Comparison of ENCODE assay signal across 32 cellular contexts in genomic region chr9:130337784-130338380, GRCh38.
"Had no signal": no experiment of that assay in that cellular context is flagged by ENCODE, and none has a peak within 500 bp of the region (broad histone marks: within the 10 kb centered on the region; RNA-seq: fewer than 3 reads in every experiment).

No MANE protein-coding gene starts in this region.

- H3K9me3 Mint-ChIP-seq: activated CD4-positive, alpha-beta T cell treated with anti-CD3 and anti-CD28 coated beads, Interleukin-2, amount 10 ng/mL, durations not matched to agents 7 days and 5 days; activated naive CD4-positive, alpha-beta T cell treated with anti-CD3 and anti-CD28 coated beads, Interleukin-2, amount 50 U/mL, for 24 hours; activated naive CD8-positive, alpha-beta T cell treated with anti-CD3 and anti-CD28 coated beads, Interleukin-2, amount 10 ng/mL, durations not matched to agents 7 days and 5 days; activated T-cell treated with anti-CD3 and anti-CD28 coated beads, Interleukin-2, amount 50 U/mL, for 24 hours; activated T-helper 2 cell treated with anti-CD3 and anti-CD28 coated beads, Interferon-gamma antibody, Interleukin-2, Interleukin-4, amounts not matched to agents 10 μg/mL and 5 μg/mL and 100 μg/mL, durations not matched to agents 14 hours and 24 hours and 36 hours had no signal

- H3K36me3 ChIP-seq: ascending aorta had no signal

- DNase-seq: activated CD4-positive, alpha-beta T cell treated with anti-CD3 and anti-CD28 coated beads for 1 hour; activated CD4-positive, alpha-beta T cell treated with anti-CD3 and anti-CD28 coated beads, Interleukin-2, amount 10 ng/mL, durations not matched to agents 7 days and 5 days; activated CD4-positive, alpha-beta T cell treated with anti-CD3 and anti-CD28 coated beads, Interleukin-2, amount 50 U/mL, for 48 hours; activated CD4-positive, CD25-positive, alpha-beta regulatory T cell; activated CD8-positive, alpha-beta T cell treated with anti-CD3 and anti-CD28 coated beads, Interleukin-2, amount 10 ng/mL, durations not matched to agents 7 days and 5 days; activated gamma-delta T cell; activated naive CD4-positive, alpha-beta T cell treated with Interleukin-2 at 50 U/mL for 16 hours; activated naive CD8-positive, alpha-beta T cell treated with anti-CD3 and anti-CD28 coated beads, Interleukin-2, amount 10 ng/mL, durations not matched to agents 7 days and 5 days; activated T-cell treated with anti-CD3 and anti-CD28 coated beads, Interleukin-2, amount 50 U/mL, for 24 hours; amygdala; MM.1S; MV-4-11; NCI-H1092; NCI-H146; NCI-H187; NCI-H2107; NCI-H2171; NCI-H510A; NCI-H526; NCI-H774; PC-9; SW 1271; T-helper 1 cell; T-helper 2 cell; T-helper 9 cell had no signal

- H3K4me3 Mint-ChIP-seq: activated CD4-positive, alpha-beta T cell treated with anti-CD3 and anti-CD28 coated beads, Interleukin-2, amount 10 ng/mL, durations not matched to agents 7 days and 5 days; activated CD8-positive, alpha-beta T cell treated with anti-CD3 and anti-CD28 coated beads, Interleukin-2, amount 10 ng/mL, durations not matched to agents 7 days and 5 days; activated naive CD4-positive, alpha-beta T cell treated with anti-CD3 and anti-CD28 coated beads, Interleukin-2, amount 50 U/mL, for 24 hours; activated naive CD8-positive, alpha-beta T cell treated with anti-CD3 and anti-CD28 coated beads, Interleukin-2, amount 10 ng/mL, durations not matched to agents 7 days and 5 days; activated T-cell treated with anti-CD3 and anti-CD28 coated beads, Interleukin-2, amount 50 U/mL, for 24 hours had no signal

- H3K9me3 ChIP-seq: ascending aorta had no signal

- H3K27ac ChIP-seq: ascending aorta, PC-9, RWPE1, VCaP had no signal

- H3K27me3 Mint-ChIP-seq: activated CD4-positive, alpha-beta T cell treated with anti-CD3 and anti-CD28 coated beads, Interleukin-2, amount 10 ng/mL, durations not matched to agents 7 days and 5 days had no signal

- FAIRE-seq: RCC 7860 had no signal

- ATAC-seq: activated CD8-positive, alpha-beta T cell treated with anti-CD3 and anti-CD28 coated beads, Interleukin-2, amount 10 ng/mL, durations not matched to agents 7 days and 5 days; Right ventricle myocardium inferior had no signal

- H3K4me3 ChIP-seq: ascending aorta, PC-9 had no signal

- H3K4me1 ChIP-seq: ascending aorta had no signal

- H2AFZ ChIP-seq: PC-9 had no signal

- H3K4me1 Mint-ChIP-seq: activated naive CD4-positive, alpha-beta T cell treated with anti-CD3 and anti-CD28 coated beads, Interleukin-2, amount 50 U/mL, for 24 hours; activated naive CD8-positive, alpha-beta T cell treated with anti-CD3 and anti-CD28 coated beads, Interleukin-2, amount 10 ng/mL, durations not matched to agents 7 days and 5 days had no signal

- H3K27me3 ChIP-seq: ascending aorta had no signal

- H3K4me2 ChIP-seq: PC-9 had no signal

- H3K36me3 Mint-ChIP-seq: activated naive CD4-positive, alpha-beta T cell treated with anti-CD3 and anti-CD28 coated beads, Interleukin-2, amount 50 U/mL, for 24 hours; activated naive CD8-positive, alpha-beta T cell treated with anti-CD3 and anti-CD28 coated beads, Interleukin-2, amount 10 ng/mL, durations not matched to agents 7 days and 5 days had no signal

- H3K27ac Mint-ChIP-seq: activated CD4-positive, alpha-beta T cell treated with anti-CD3 and anti-CD28 coated beads, Interleukin-2, amount 10 ng/mL, durations not matched to agents 7 days and 5 days; activated CD8-positive, alpha-beta T cell treated with anti-CD3 and anti-CD28 coated beads, Interleukin-2, amount 10 ng/mL, durations not matched to agents 7 days and 5 days; activated naive CD4-positive, alpha-beta T cell treated with anti-CD3 and anti-CD28 coated beads, Interleukin-2, amount 50 U/mL, for 24 hours; activated naive CD8-positive, alpha-beta T cell treated with anti-CD3 and anti-CD28 coated beads, Interleukin-2, amount 10 ng/mL, durations not matched to agents 7 days and 5 days; activated T-cell treated with anti-CD3 and anti-CD28 coated beads, Interleukin-2, amount 50 U/mL, for 24 hours; activated T-helper 2 cell treated with anti-CD3 and anti-CD28 coated beads, Interferon-gamma antibody, Interleukin-2, Interleukin-4, amounts not matched to agents 10 μg/mL and 5 μg/mL and 100 μg/mL, durations not matched to agents 14 hours and 24 hours and 36 hours had no signal
